8 cellular contexts compared by ENCODE assay signal in genomic region chr13:32426981-32427851, GRCh38. TPM values are rescaled to one million over a fixed set of nuclear protein-coding genes. Genes with fewer than 3 reads are reported as not detected.
A peak's percentile ranks its signal among the peaks of the same experiment; 100 is the strongest.
DNase-seq lines count a peak whose midpoint lies in the region; ATAC-seq and TF ChIP-seq lines count a peak whose summit lies in the region.

No MANE protein-coding gene starts in this region.

- peaks cover 40 to 42% of the 10 kb centered on the region in 2 donors for H3K36me3 Mint-ChIP-seq in activated naive CD4-positive, alpha-beta T cell treated with anti-CD3 and anti-CD28 coated beads, Interleukin-2, amount 50 U/mL, for 72 hours

- H3K27ac Mint-ChIP-seq in activated naive CD4-positive, alpha-beta T cell treated with anti-CD3 and anti-CD28 coated beads, Interleukin-2, amount 50 U/mL, for 72 hours, result peak overlapping the region; percentile 94 to 97

- H3K36me3 ChIP-seq in SJSA1, result no peaks in the 10 kb centered on the region
- peaks cover 16% of the 10 kb centered on the region for H3K36me3 ChIP-seq in left ventricle myocardium inferior
- H3K36me3 ChIP-seq in prostate gland, result no peaks in the 10 kb centered on the region

- peaks cover 12% of the 10 kb centered on the region for H3K4me1 ChIP-seq in SJSA1 (replicated peaks)
- peaks cover 57% of the 10 kb centered on the region for H3K4me1 ChIP-seq in left ventricle myocardium inferior
- H3K4me1 ChIP-seq in prostate gland (replicated peaks), result no peaks in the 10 kb centered on the region

- TF ChIP-seq POLR2A in prostate gland (IDR thresholded peaks at IDR 0.05), result peak; percentile 37

- H3K27ac ChIP-seq in SJSA1 (no peak overlapping the region), left ventricle myocardium inferior (replicated peaks) (peak overlapping the region; percentile 92), prostate gland (peak overlapping the region; percentile 89 to 92)

- ATAC-seq in GM18907 (IDR thresholded peaks at IDR 0.05; ENCODE audit: unreplicated experiment) (peak; percentile 18), HG03175 (IDR thresholded peaks at IDR 0.05; ENCODE audit: unreplicated experiment) (peak; percentile 14)
- peak; percentile 3 to 45 for ATAC-seq in activated naive CD4-positive, alpha-beta T cell treated with anti-CD3 and anti-CD28 coated beads, Interleukin-2, amount 50 U/mL, for 72 hours

- H3K4me3 ChIP-seq in AG09309 (ENCODE audit: control insufficient read depth, low read depth, low read length) (peak overlapping the region; percentile 61), SJSA1 (peak overlapping the region; percentile 58), left ventricle myocardium inferior (peak overlapping the region; percentile 83), prostate gland (peak overlapping the region; percentile 69 to 85)

- intact Hi-C loops in left ventricle myocardium inferior (cut with micrococcal nuclease), result loop anchor here (10.0 kb wide), 1 partner anchor 108 kb away; the partner anchor contains the start of gene N4BP2L2
- intact Hi-C loops in prostate gland (cut with DNase I), result loop anchor here (2.0 kb wide), 1 partner anchor 112 kb away; the partner anchor contains the start of gene N4BP2L2

- DNase-seq in AG09309 (ENCODE audit: low read depth) (no peak), SJSA1 (ENCODE audit: low read depth in 1 of 2, low spot score in 2 of 2) (peak in 1 of 2 experiments; percentile 38), left ventricle myocardium inferior (peak; percentile 34), prostate gland (ENCODE audit: low spot score) (peak; percentile 57), HCEC 1CT (no peak)
- peak; percentile 45 to 73 for DNase-seq in activated naive CD4-positive, alpha-beta T cell treated with anti-CD3 and anti-CD28 coated beads, Interleukin-2, amount 50 U/mL, for 72 hours (ENCODE audit: low spot score in 2 of 2)

- 2% methylated on average over 63 of the region's 90 CpGs for WGBS in prostate gland

- no peaks in the 10 kb centered on the region for H3K9me3 ChIP-seq in SJSA1 (replicated peaks)
- no peaks in the 10 kb centered on the region for H3K9me3 ChIP-seq in left ventricle myocardium inferior (replicated peaks)
- H3K9me3 ChIP-seq in prostate gland, result no peaks in the 10 kb centered on the region

- peaks cover 0 to 4% of the 10 kb centered on the region in 2 donors for H3K9me3 Mint-ChIP-seq in activated naive CD4-positive, alpha-beta T cell treated with anti-CD3 and anti-CD28 coated beads, Interleukin-2, amount 50 U/mL, for 72 hours

- no peak for TF ChIP-seq CTCF in AG09309 (IDR thresholded peaks at IDR 0.05; ENCODE audit: control insufficient read depth, insufficient read depth, low read depth, low read length, missing control alignments)
- TF ChIP-seq CTCF in left ventricle myocardium inferior (IDR thresholded peaks at IDR 0.05; ENCODE audit: borderline replicate concordance), result no peak
- no peak for TF ChIP-seq CTCF in prostate gland (IDR thresholded peaks at IDR 0.05)

- H3K27me3 ChIP-seq in SJSA1 (replicated peaks) (no peaks in the 10 kb centered on the region), left ventricle myocardium inferior (ENCODE audit: low read depth) (no peaks in the 10 kb centered on the region), prostate gland (replicated peaks; ENCODE audit: insufficient read depth) (no peaks in the 10 kb centered on the region)

RNA-seq across cellular contexts. Expression of gene N4BP2L1, which starts 0.7 kb away (rescaled TPM):
- 0.53 TPM in 1 of 2 replicates, not detected in the other for total RNA-seq in SJSA1 (2014; rRNA removed; shearing (Covaris generic))
- 10 to 100 TPM; 23.4 to 44.9 TPM for total RNA-seq in activated naive CD4-positive, alpha-beta T cell treated with anti-CD3 and anti-CD28 coated beads, Interleukin-2, amount 50 U/mL, for 72 hours
- 4.6 TPM for total RNA-seq in left ventricle myocardium inferior
- total RNA-seq in prostate gland, result 10 to 100 TPM; 20.9 to 22.7 TPM

Comparison
In these comparisons a context has a peak if more than half of its experiments do, and no peak if none do; other contexts are left out.
1. DNase-seq: peak in activated naive CD4-positive, alpha-beta T cell treated with anti-CD3 and anti-CD28 coated beads, Interleukin-2, amount 50 U/mL, for 72 hours (2 of 2), left ventricle myocardium inferior (single experiment) and prostate gland (single experiment); none in AG09309 (single experiment) and HCEC 1CT (single experiment).
2. Peak in every context shown above with its lines, with median percentiles within 50 percentile points of each other: H3K4me3 ChIP-seq and ATAC-seq.